13 cellular contexts compared by ENCODE assay signal in the genomic region with DNA sequence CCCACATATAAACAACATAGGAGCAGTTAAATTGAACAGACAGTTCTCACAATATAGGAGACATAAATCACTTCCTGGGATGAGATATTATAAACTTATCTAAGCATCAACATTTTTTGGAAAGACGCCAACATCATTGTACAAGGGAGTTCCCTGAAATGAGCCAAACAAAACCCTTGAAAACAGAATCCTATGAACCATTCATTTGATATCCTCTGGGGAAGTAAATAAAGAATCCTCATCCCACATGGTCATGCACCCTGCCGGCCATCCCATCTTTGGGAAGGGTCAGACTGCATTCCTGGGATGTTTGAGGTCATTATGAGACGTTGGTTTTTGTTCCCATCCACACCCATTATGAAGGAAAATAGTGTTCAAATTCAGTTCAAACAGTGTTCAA.
DNase-seq lines count a peak whose midpoint lies in the region; ATAC-seq and TF ChIP-seq lines count a peak whose summit lies in the region.
"Had no signal": no experiment of that assay in that cellular context is flagged by ENCODE, and none has a peak within 500 bp of the region (broad histone marks: within the 10 kb centered on the region; RNA-seq: fewer than 3 reads in every experiment).

No MANE protein-coding gene starts in this region.

- H3K4me1 Mint-ChIP-seq in stimulated activated effector memory CD8-positive, alpha-beta T cell treated with anti-CD3 and anti-CD28 coated beads, Interleukin-12 subunit alpha, Interleukin-12 subunit beta, amount 100 ng/mL, for 72 hours, result no peaks in the 10 kb centered on the region
- H3K4me1 Mint-ChIP-seq: IgD-negative memory B cell; stimulated activated naive B cell treated with anti-CD40 and anti-IgM and Interleukin-4, amounts not matched to agents 10 μg/mL and 1 μg/mL and 100 μg/mL, for 72 hours had no signal

- in situ Hi-C loops in GM23248 (cut with MboI), result no loop called here

- 0 out of 2 replicates have a peak, but pooled peaks cover 3% of the 10 kb centered on the region for H3K9me2 ChIP-seq in GM23248 (ENCODE audit: insufficient read depth)

- H3K9me3 ChIP-seq in GM23248 (ENCODE audit: low read depth) (no peaks in the 10 kb centered on the region), neuronal stem cell (replicated peaks in 1 of 2; ENCODE audit: control insufficient read depth in 2 of 2, insufficient read depth in 1 of 2, low read depth in 1 of 2, low read length in 2 of 2) (no peaks in the 10 kb centered on the region)
- H3K9me3 ChIP-seq: ascending aorta had no signal

- no peak overlapping the region for H3K27ac Mint-ChIP-seq in stimulated activated effector memory CD8-positive, alpha-beta T cell treated with anti-CD3 and anti-CD28 coated beads, Interleukin-12 subunit alpha, Interleukin-12 subunit beta, amount 100 ng/mL, for 72 hours
- H3K27ac Mint-ChIP-seq: IgD-negative memory B cell; stimulated activated naive B cell treated with anti-CD40 and anti-IgM and Interleukin-4, amounts not matched to agents 10 μg/mL and 1 μg/mL and 100 μg/mL, for 72 hours had no signal

- H3K4me3 ChIP-seq in GM23248 (no peak overlapping the region), epithelial cell of esophagus (ENCODE audit: low read length) (no peak overlapping the region), neuronal stem cell (ENCODE audit: low read length in 2 of 2) (no peak overlapping the region)
- H3K4me3 ChIP-seq: ascending aorta had no signal

- no peak overlapping the region for H3K18ac ChIP-seq in neuronal stem cell (ENCODE audit: low read length)

- peaks cover 17% of the 10 kb centered on the region for H3F3A ChIP-seq in GM23248 (ENCODE audit: insufficient read depth)

- H3K14ac ChIP-seq in neuronal stem cell (ENCODE audit: low read length), result no peak overlapping the region

- H2AFZ ChIP-seq in GM23248 (peak overlapping the region; percentile 10; the same call in 1 of the 2 replicates), neuronal stem cell (ENCODE audit: low read length) (peak overlapping the region; percentile 40)

- DNase-seq in GM23248 (peak; percentile 57), RPMI7951 (ENCODE audit: low read depth) (peak; percentile 31), epithelial cell of esophagus (ENCODE audit: low read depth) (peak; percentile 56), neuronal stem cell (ENCODE audit: low spot score) (peak; percentile 41), hippocampal formation (lab: John Stamatoyannopoulos, UW) (no peak)
- no peak for DNase-seq in stimulated activated effector memory CD8-positive, alpha-beta T cell treated with anti-CD3 and anti-CD28 coated beads, Interleukin-12 subunit alpha, Interleukin-12 subunit beta, amount 100 ng/mL, for 72 hours (ENCODE audit: low spot score in 2 of 2)
- no peak for DNase-seq in stimulated activated CD4-positive, alpha-beta T cell treated with anti-CD3 and anti-CD28 coated beads, Interleukin-1b, Interleukin-23, amount 100 ng/mL, for 48 hours
- DNase-seq: COR-L47; NCI-H510A; stimulated activated naive B cell treated with anti-CD40 and anti-IgM and Interleukin-4, amounts not matched to agents 10 μg/mL and 1 μg/mL and 100 μg/mL, for 72 hours had no signal

- ATAC-seq in HG03108 (IDR thresholded peaks at IDR 0.05; ENCODE audit: unreplicated experiment), result no peak
- no peak for ATAC-seq in stimulated activated effector memory CD8-positive, alpha-beta T cell treated with anti-CD3 and anti-CD28 coated beads, Interleukin-12 subunit alpha, Interleukin-12 subunit beta, amount 100 ng/mL, for 72 hours
- ATAC-seq: stimulated activated naive B cell treated with anti-CD40 and anti-IgM and Interleukin-4, amounts not matched to agents 10 μg/mL and 1 μg/mL and 100 μg/mL, for 72 hours had no signal

- H2BK120ac ChIP-seq in neuronal stem cell (ENCODE audit: low read depth, low read length), result no peak overlapping the region

- H3K36me3 ChIP-seq in GM23248 (ENCODE audit: low read depth) (no peaks in the 10 kb centered on the region), neuronal stem cell (replicated peaks in 1 of 2; ENCODE audit: control insufficient read depth in 2 of 2, insufficient read depth in 2 of 2, low read length in 2 of 2) (no peaks in the 10 kb centered on the region)
- H3K36me3 ChIP-seq: ascending aorta had no signal

- no peak overlapping the region for H3K4ac ChIP-seq in neuronal stem cell (ENCODE audit: low read length)

- H3K4me1 ChIP-seq in GM23248 (ENCODE audit: insufficient read depth) (peaks cover 23% of the 10 kb centered on the region), neuronal stem cell (ENCODE audit: control insufficient read depth in 2 of 2, insufficient read depth in 1 of 2, low read depth in 1 of 2, low read length in 2 of 2) (peaks cover 3% of the 10 kb centered on the region in 2 donors)
- H3K4me1 ChIP-seq: ascending aorta had no signal

- H3K36me3 Mint-ChIP-seq in stimulated activated effector memory CD8-positive, alpha-beta T cell treated with anti-CD3 and anti-CD28 coated beads, Interleukin-12 subunit alpha, Interleukin-12 subunit beta, amount 100 ng/mL, for 72 hours, result no peaks in the 10 kb centered on the region
- H3K36me3 Mint-ChIP-seq: IgD-negative memory B cell; stimulated activated naive B cell treated with anti-CD40 and anti-IgM and Interleukin-4, amounts not matched to agents 10 μg/mL and 1 μg/mL and 100 μg/mL, for 72 hours had no signal

- WGBS in GM23248 (ENCODE audit: low coverage in 1 of 2, low lambda C conversion rate in 2 of 2, missing lambda C conversion rate in 2 of 2), 2 experiments, result 15 to 19% methylated on average over 3 of the region's 3 CpGs
- WGBS in neuronal stem cell (ENCODE audit: extremely low coverage in 2 of 2, insufficient read length in 2 of 2, insufficient replicate concordance in 1 of 2), 2 donors, result no CpG with 5 or more reads among the region's 3 CpGs

- peak overlapping the region; percentile 43 for H3K4me2 ChIP-seq in GM23248 (ENCODE audit: unreplicated experiment)
- H3K4me2 ChIP-seq in neuronal stem cell (ENCODE audit: insufficient read depth, low read length, poor library complexity, severe bottlenecking), result no peak overlapping the region

- no peak overlapping the region for H2BK5ac ChIP-seq in neuronal stem cell (ENCODE audit: low read length)

- H3K27ac ChIP-seq in GM23248, result peak overlapping the region; percentile 42
- no peak overlapping the region for H3K27ac ChIP-seq in neuronal stem cell (replicated peaks; ENCODE audit: low read length)
- H3K27ac ChIP-seq: ascending aorta had no signal

- no peak for TF ChIP-seq CTCF in epithelial cell of esophagus (IDR thresholded peaks at IDR 0.05; ENCODE audit: insufficient read depth, low read depth, low read length, missing control alignments)

- H4K91ac ChIP-seq in neuronal stem cell (ENCODE audit: low read depth, low read length, poor library complexity), result no peak overlapping the region

- H2BK15ac ChIP-seq in neuronal stem cell (ENCODE audit: low read length), result no peak overlapping the region

- H3K4me3 Mint-ChIP-seq in stimulated activated effector memory CD8-positive, alpha-beta T cell treated with anti-CD3 and anti-CD28 coated beads, Interleukin-12 subunit alpha, Interleukin-12 subunit beta, amount 100 ng/mL, for 72 hours, result no peak overlapping the region
- H3K4me3 Mint-ChIP-seq: IgD-negative memory B cell; stimulated activated naive B cell treated with anti-CD40 and anti-IgM and Interleukin-4, amounts not matched to agents 10 μg/mL and 1 μg/mL and 100 μg/mL, for 72 hours had no signal

- H3K23ac ChIP-seq in neuronal stem cell (ENCODE audit: low read depth, low read length, poor library complexity), result no peak overlapping the region

- H3K9ac ChIP-seq in GM23248, result no peak overlapping the region
- H3K9ac ChIP-seq in neuronal stem cell (ENCODE audit: low read depth, low read length, poor library complexity), result no peak overlapping the region

- no peak overlapping the region for H2BK12ac ChIP-seq in neuronal stem cell (ENCODE audit: low read length)

- H2AK5ac ChIP-seq in neuronal stem cell (ENCODE audit: low read depth, low read length), result no peak overlapping the region

- H3K9me3 Mint-ChIP-seq in stimulated activated effector memory CD8-positive, alpha-beta T cell treated with anti-CD3 and anti-CD28 coated beads, Interleukin-12 subunit alpha, Interleukin-12 subunit beta, amount 100 ng/mL, for 72 hours, result no peaks in the 10 kb centered on the region
- H3K9me3 Mint-ChIP-seq: IgD-negative memory B cell; stimulated activated naive B cell treated with anti-CD40 and anti-IgM and Interleukin-4, amounts not matched to agents 10 μg/mL and 1 μg/mL and 100 μg/mL, for 72 hours had no signal

- no peak overlapping the region for H4K8ac ChIP-seq in neuronal stem cell (ENCODE audit: low read depth, low read length)

- H3K27me3 ChIP-seq in GM23248 (replicated peaks; ENCODE audit: insufficient read depth), result no peaks in the 10 kb centered on the region
- no peaks in the 10 kb centered on the region for H3K27me3 ChIP-seq in neuronal stem cell (ENCODE audit: control insufficient read depth in 3 of 3, insufficient read depth in 3 of 3, low read depth in 1 of 3, low read length in 3 of 3)
- H3K27me3 ChIP-seq: ascending aorta had no signal

- no peaks in the 10 kb centered on the region for H3K79me2 ChIP-seq in GM23248 (ENCODE audit: insufficient read depth)

- no peaks in the 10 kb centered on the region for H4K20me1 ChIP-seq in GM23248 (ENCODE audit: insufficient read depth)

- no peaks in the 10 kb centered on the region for H3K79me1 ChIP-seq in neuronal stem cell (ENCODE audit: low read depth, low read length)

Comparison
In these comparisons a context has a peak if more than half of its experiments do, and no peak if none do; other contexts are left out.
1. DNase-seq: peak in GM23248 (single experiment), RPMI7951 (single experiment), epithelial cell of esophagus (single experiment) and neuronal stem cell (single experiment); none in stimulated activated effector memory CD8-positive, alpha-beta T cell treated with anti-CD3 and anti-CD28 coated beads, Interleukin-12 subunit alpha, Interleukin-12 subunit beta, amount 100 ng/mL, for 72 hours (0 of 2), stimulated activated CD4-positive, alpha-beta T cell treated with anti-CD3 and anti-CD28 coated beads, Interleukin-1b, Interleukin-23, amount 100 ng/mL, for 48 hours (single experiment) and hippocampal formation (0 of 2).